9 cellular contexts compared by ENCODE assay signal in genomic region chr3:156174229-156174847, GRCh38. TPM values are rescaled to one million over a fixed set of nuclear protein-coding genes. Genes with fewer than 3 reads are reported as not detected.
A peak's percentile ranks its signal among the peaks of the same experiment; 100 is the strongest.
DNase-seq lines count a peak whose midpoint lies in the region; ATAC-seq and TF ChIP-seq lines count a peak whose summit lies in the region.
"Had no signal": no experiment of that assay in that cellular context is flagged by ENCODE, and none has a peak within 500 bp of the region (broad histone marks: within the 10 kb centered on the region; RNA-seq: fewer than 3 reads in every experiment).

No MANE protein-coding gene starts in this region.

- no peaks in the 10 kb centered on the region for H3K36me3 ChIP-seq in body of pancreas (replicated peaks in 1 of 2; ENCODE audit: insufficient read depth in 1 of 2, low read depth in 2 of 2)

- no peak overlapping the region for H3K4me3 ChIP-seq in body of pancreas
- no peak overlapping the region for H3K4me3 ChIP-seq in coronary artery

- intact Hi-C loops in body of pancreas (cut with DNase I): no loop called here

- DNase-seq in AG20443 (ENCODE audit: low spot score): peak; percentile 35
- DNase-seq in HS-5 (ENCODE audit: low read depth): peak; percentile 20
- DNase-seq in body of pancreas: no peak
- peak; percentile 46 for DNase-seq in kidney tubule cell (ENCODE audit: low spot score)
- no peak for DNase-seq in coronary artery (ENCODE audit: low spot score)
- DNase-seq in erythroblast (lab: John Stamatoyannopoulos, UW): no peak
- DNase-seq: activated CD4-positive, alpha-beta memory T cell treated with anti-CD3 and anti-CD28 coated beads for 36 hours had no signal

- 69 to 85% methylated on average over 4 of the region's 4 CpGs for WGBS in body of pancreas, 2 donors

- ATAC-seq in body of pancreas (no peak), HG03139 (IDR thresholded peaks at IDR 0.05; ENCODE audit: unreplicated experiment) (no peak), HG02970 (IDR thresholded peaks at IDR 0.05; ENCODE audit: low FRiP score, unreplicated experiment) (no peak)

- H3K27me3 ChIP-seq in body of pancreas: no peaks in the 10 kb centered on the region

- peak in 4 of 7 experiments; percentile 5 to 16 (median 9) for TF ChIP-seq CTCF in body of pancreas (IDR thresholded peaks at IDR 0.05)
- TF ChIP-seq CTCF in coronary artery (IDR thresholded peaks at IDR 0.05): no peak

- TF ChIP-seq POLR2A in body of pancreas (IDR thresholded peaks at IDR 0.05) (no peak), erythroblast (IDR thresholded peaks at IDR 0.05; ENCODE audit: low read length) (no peak)

- H3K9me3 ChIP-seq in body of pancreas: no peaks in the 10 kb centered on the region

- peaks cover 7% of the 10 kb centered on the region for H3K4me1 ChIP-seq in body of pancreas

- no peak overlapping the region for H3K27ac ChIP-seq in body of pancreas
- no peak overlapping the region for H3K27ac ChIP-seq in coronary artery

RNA-seq across cellular contexts. Expression of gene KCNAB1, which starts 54.0 kb away (rescaled TPM):
- 1 to 10 TPM; 5.2 to 5.3 TPM for total RNA-seq in body of pancreas
- total RNA-seq: activated CD4-positive, alpha-beta memory T cell treated with anti-CD3 and anti-CD28 coated beads for 36 hours had no signal

Comparison
In these comparisons a context has a peak if more than half of its experiments do, and no peak if none do; other contexts are left out.
1. DNase-seq: peak in AG20443 (single experiment), HS-5 (single experiment) and kidney tubule cell (single experiment); none in body of pancreas (0 of 4), coronary artery (single experiment) and erythroblast (0 of 2).